Comparison of ENCODE assay signal across 25 cellular contexts in genomic region chr22:22548349-22548716, GRCh38. TPM values are rescaled to one million over a fixed set of nuclear protein-coding genes. Genes with fewer than 3 reads are reported as not detected.
"Had no signal": no experiment of that assay in that cellular context is flagged by ENCODE, and none has a peak within 500 bp of the region (broad histone marks: within the 10 kb centered on the region; RNA-seq: fewer than 3 reads in every experiment).

No MANE protein-coding gene starts in this region.

- H3K36me3 ChIP-seq: SJCRH30 had no signal

- H3K27ac ChIP-seq: RWPE1, SJCRH30 had no signal

- DNase-seq: NCI-H1092, NCI-H1105 treated with DMSO at 0.1 percent for 48 hours, NCI-H1417 treated with DMSO at 0.1 percent for 48 hours, NCI-H146, NCI-H1694 treated with DMSO at 0.1 percent for 48 hours, NCI-H1930, NCI-H2081, NCI-H2171, NCI-H226, NCI-H446, NCI-H510A, NCI-H526, PC-3, SHP77, SJCRH30, T-helper 1 cell, T-helper 17 cell had no signal

- H3K4me3 ChIP-seq: SJCRH30 had no signal

- ATAC-seq: Panc1, PC-3, SK-N-SH treated with all-trans-retinoic acid at 6 μM for 48 hours, T-helper 17 cell had no signal

- FAIRE-seq: HTR-8/SVneo had no signal

- H3K9me3 ChIP-seq: SJCRH30 had no signal

RNA-seq across cellular contexts. Expression of gene PRAME, which starts 10.7 kb away (rescaled TPM):
- total RNA-seq: LHCN-M2, MCF 10A, SJCRH30, T-helper 17 cell had no signal
- polyA plus RNA-seq: IgD-negative memory B cell had no signal

RNA-seq across cellular contexts. Expression of gene ZNF280A, which starts 28.3 kb away (rescaled TPM):
- total RNA-seq: LHCN-M2, MCF 10A, OCI-LY7, PC-3, T-helper 17 cell had no signal
- polyA plus RNA-seq: IgD-negative memory B cell had no signal

RNA-seq across cellular contexts. Expression of gene ZNF280B, which starts 39.8 kb away (rescaled TPM):
- total RNA-seq: MCF 10A had no signal
